ENCODE assay signal across 1 cellular context in genomic region chr2:169823996-169824372, GRCh38.
A peak's percentile ranks its signal among the peaks of the same experiment; 100 is the strongest.
TF ChIP-seq lines count a peak whose summit lies in the region.

No MANE protein-coding gene starts in this region.

TF ChIP-seq in K562, 482 proteins besides CTCF, POLR2A, EP300 and RAD21 (continued from another document):
- TF ChIP-seq ZNF318 (IDR thresholded peaks at IDR 0.05; ENCODE audit: borderline replicate concordance in 1 of 2, low read depth in 1 of 2) (no peak), ZFP30 (CRISPR knock-in tag; IDR thresholded peaks at IDR 0.05; ENCODE audit: borderline replicate concordance) (no peak), U2AF2 (optimal IDR thresholded peaks at IDR 0.05; ENCODE audit: low read depth, low read length) (no peak), ZNF586 (CRISPR knock-in tag; conservative IDR thresholded peaks at IDR 0.05) (0 out of 2 replicates have a peak, but pooled peaks have one; percentile 46), DEAF1 (CRISPR knock-in tag; IDR thresholded peaks at IDR 0.05) (peak; percentile 26; the same call in 1 of the 2 replicates), SMAD2 (IDR thresholded peaks at IDR 0.05; ENCODE audit: low read depth, low read length) (no peak), GTF2F1 (IDR thresholded peaks at IDR 0.05; ENCODE audit: low read depth, low read length) (no peak), BDP1 (IDR thresholded peaks at IDR 0.05; ENCODE audit: insufficient read depth, insufficient read length) (no peak), ID3 (CRISPR knock-in tag; IDR thresholded peaks at IDR 0.05) (no peak), ID3 (tag; IDR thresholded peaks at IDR 0.05) (no peak), ARID1B (IDR thresholded peaks at IDR 0.05) (no peak), ZNF41 (CRISPR knock-in tag; conservative IDR thresholded peaks at IDR 0.05) (no peak), TCF7 (IDR thresholded peaks at IDR 0.05; ENCODE audit: borderline replicate concordance) (no peak), ZNF668 (CRISPR knock-in tag; IDR thresholded peaks at IDR 0.05) (no peak), BRCA1 (IDR thresholded peaks at IDR 0.05) (no peak), BRCA1 (CRISPR knock-in tag; IDR thresholded peaks at IDR 0.05) (no peak), KLF6 (CRISPR knock-in tag; IDR thresholded peaks at IDR 0.05; ENCODE audit: borderline replicate concordance) (no peak), ZNF445 (CRISPR knock-in tag; IDR thresholded peaks at IDR 0.05; ENCODE audit: low read depth) (no peak), MAFG (tag; conservative IDR thresholded peaks at IDR 0.05) (0 out of 2 replicates have a peak, but pooled peaks have one; percentile 20)
TF ChIP-seq in K562: peak in this region for 6.
